8 cellular contexts compared by ENCODE assay signal in the genomic region with DNA sequence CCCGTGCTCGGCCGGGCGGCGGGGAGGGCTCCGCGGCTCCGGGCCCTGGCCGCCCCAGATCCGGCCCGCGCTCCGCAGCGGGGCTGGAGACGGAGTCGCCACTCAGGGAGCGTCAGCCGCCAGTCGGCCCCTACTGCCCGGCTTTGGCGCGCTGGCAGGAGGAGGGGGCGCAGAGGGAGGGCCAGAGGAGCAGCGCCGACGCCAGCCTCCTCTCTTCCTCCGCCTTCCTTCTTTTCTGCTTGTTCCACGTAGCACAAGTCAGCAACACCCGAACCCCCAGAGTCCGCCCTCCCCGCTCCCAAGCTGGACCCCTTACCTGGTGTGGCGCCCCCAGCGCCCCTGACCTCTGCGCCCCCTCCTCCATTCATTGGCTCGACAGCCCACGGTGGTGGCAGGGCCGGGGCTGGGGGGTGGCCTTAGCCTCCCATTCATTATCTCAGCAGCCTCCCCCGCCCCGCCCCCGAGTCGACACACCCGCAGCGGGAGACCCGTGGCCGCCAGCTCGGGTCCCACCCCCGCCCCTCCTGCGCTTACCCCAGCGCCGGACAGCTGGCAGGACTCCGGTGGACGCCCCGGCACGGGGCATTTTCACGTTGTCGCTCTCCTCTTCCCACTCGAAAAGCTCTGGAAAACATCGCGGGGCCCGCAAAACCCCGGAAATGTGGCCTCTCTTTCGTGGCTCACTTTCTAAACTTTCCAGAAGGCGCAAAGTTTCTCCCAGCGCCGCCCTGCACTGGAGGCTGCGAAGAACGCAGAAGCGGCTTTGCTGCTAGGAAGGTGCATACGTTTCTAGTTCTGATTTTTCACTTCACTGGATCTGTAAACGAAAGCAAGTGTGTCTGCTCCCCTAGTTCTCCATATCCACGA. TPM values are rescaled to one million over a fixed set of nuclear protein-coding genes. Genes with fewer than 3 reads are reported as not detected.
DNase-seq lines count a peak whose midpoint lies in the region; TF ChIP-seq lines count a peak whose summit lies in the region.

Gene LPAR1, minus strand, starts transcription at position 135 of the 867 bp plus-strand sequence. CDS start 66,353 bp downstream, outside the sequence.

- 0% methylated on average over 38 to 39 of the region's 71 CpGs for WGBS in lower leg skin, 2 donors

- H3K27me3 ChIP-seq in dorsolateral prefrontal cortex: peaks cover 0 to 41% (median 24%) of the 10 kb centered on the region in 45 donors

- H3K36me3 Mint-ChIP-seq in activated naive CD4-positive, alpha-beta T cell treated with anti-CD3 and anti-CD28 coated beads, Interleukin-2, amount 10 ng/mL, durations not matched to agents 7 days and 5 days: no peaks in the 10 kb centered on the region
- no peaks in the 10 kb centered on the region for H3K36me3 Mint-ChIP-seq in activated naive CD4-positive, alpha-beta T cell treated with anti-CD3 and anti-CD28 coated beads for 36 hours (ENCODE audit: low read depth)

- no peak within 1 kb of the TSS for H3K27ac Mint-ChIP-seq in activated naive CD4-positive, alpha-beta T cell treated with anti-CD3 and anti-CD28 coated beads, Interleukin-2, amount 10 ng/mL, durations not matched to agents 7 days and 5 days
- H3K27ac Mint-ChIP-seq in activated naive CD4-positive, alpha-beta T cell treated with anti-CD3 and anti-CD28 coated beads for 36 hours: no peak within 1 kb of the TSS

- H3K4me3 ChIP-seq in dorsolateral prefrontal cortex (peak within 1 kb of the TSS; percentile 50 to 88 (median 72)), lower leg skin (ENCODE audit: low read depth, poor library complexity, severe bottlenecking) (peak within 1 kb of the TSS; percentile 66)

- intact Hi-C loops in activated naive CD4-positive, alpha-beta T cell treated with anti-CD3 and anti-CD28 coated beads for 36 hours (cut with micrococcal nuclease): loop anchor here (5.0 kb wide), 1 partner anchor 259 kb away; no protein-coding TSS in a partner anchor
- intact Hi-C loops in dorsolateral prefrontal cortex (cut with DNase I): loop anchor here (1.0 to 10.0 kb wide), 8 partner anchors 41 to 394 kb away; no protein-coding TSS in a partner anchor
- intact Hi-C loops in lower leg skin (cut with DNase I; ENCODE audit: low total_unique reads): no loop called here

- peaks cover 9% of the 10 kb centered on the region for H3K4me1 Mint-ChIP-seq in activated naive CD4-positive, alpha-beta T cell treated with anti-CD3 and anti-CD28 coated beads, Interleukin-2, amount 10 ng/mL, durations not matched to agents 7 days and 5 days
- peaks cover 10% of the 10 kb centered on the region for H3K4me1 Mint-ChIP-seq in activated naive CD4-positive, alpha-beta T cell treated with anti-CD3 and anti-CD28 coated beads for 36 hours (ENCODE audit: low read depth)

- DNase-seq in activated naive CD4-positive, alpha-beta T cell treated with anti-CD3 and anti-CD28 coated beads, Interleukin-2, amount 10 ng/mL, durations not matched to agents 7 days and 5 days: no peak
- DNase-seq in activated naive CD4-positive, alpha-beta T cell treated with anti-CD3 and anti-CD28 coated beads for 36 hours: no peak
- DNase-seq in NCI-H69 (lab: John Stamatoyannopoulos, UW) (peak; percentile 45), dorsolateral prefrontal cortex (peak in 9 of 10 donors; percentile 33 to 70 (median 48)), lower leg skin (ENCODE audit: low spot score in 2 of 2) (peak; percentile 68 to 94), stromal cell of bone marrow (ENCODE audit: low read depth) (peak; percentile 65), erythroblast (lab: John Stamatoyannopoulos, UW) (no peak), NK-92 (lab: John Stamatoyannopoulos, UW; ENCODE audit: unreplicated experiment) (no peak)

- H3K9me3 Mint-ChIP-seq in activated naive CD4-positive, alpha-beta T cell treated with anti-CD3 and anti-CD28 coated beads, Interleukin-2, amount 10 ng/mL, durations not matched to agents 7 days and 5 days: no peaks in the 10 kb centered on the region
- no peaks in the 10 kb centered on the region for H3K9me3 Mint-ChIP-seq in activated naive CD4-positive, alpha-beta T cell treated with anti-CD3 and anti-CD28 coated beads for 36 hours

- CTCF ChIA-PET in activated naive CD4-positive, alpha-beta T cell treated with anti-CD3 and anti-CD28 coated beads, Interleukin-2, amount 10 ng/mL, durations not matched to agents 7 days and 5 days (lab: Charles Lee): no interaction called here
- CTCF ChIA-PET in activated naive CD4-positive, alpha-beta T cell treated with anti-CD3 and anti-CD28 coated beads for 36 hours (lab: Charles Lee): interaction anchor here (0.5 kb wide), 1 partner anchor 80 kb away, joined by 3 read pairs; no protein-coding TSS in a partner anchor

- TF ChIP-seq POLR2A in lower leg skin (IDR thresholded peaks at IDR 0.05): no peak
- no peak for TF ChIP-seq POLR2A in erythroblast (IDR thresholded peaks at IDR 0.05; ENCODE audit: low read length)

- peaks cover 55% of the 10 kb centered on the region for H3K27me3 Mint-ChIP-seq in activated naive CD4-positive, alpha-beta T cell treated with anti-CD3 and anti-CD28 coated beads, Interleukin-2, amount 10 ng/mL, durations not matched to agents 7 days and 5 days
- peaks cover 41% of the 10 kb centered on the region for H3K27me3 Mint-ChIP-seq in activated naive CD4-positive, alpha-beta T cell treated with anti-CD3 and anti-CD28 coated beads for 36 hours (ENCODE audit: low read depth)

- TF ChIP-seq CTCF in dorsolateral prefrontal cortex (IDR thresholded peaks at IDR 0.05 in 54 of 56, conservative IDR thresholded peaks at IDR 0.05 in 2 of 56; ENCODE audit: low read depth in 1 of 56, partially characterized antibody in 56 of 56) (peak in 3 of 56 donors; percentile 3 to 31 (median 18)), lower leg skin (IDR thresholded peaks at IDR 0.05) (no peak)

- H3K4me3 Mint-ChIP-seq in activated naive CD4-positive, alpha-beta T cell treated with anti-CD3 and anti-CD28 coated beads, Interleukin-2, amount 10 ng/mL, durations not matched to agents 7 days and 5 days: peak within 1 kb of the TSS; percentile 35
- H3K4me3 Mint-ChIP-seq in activated naive CD4-positive, alpha-beta T cell treated with anti-CD3 and anti-CD28 coated beads for 36 hours: no peak within 1 kb of the TSS

- peak within 1 kb of the TSS; percentile 49 to 97 (median 93) for H3K27ac ChIP-seq in dorsolateral prefrontal cortex

RNA-seq across cellular contexts. Expression of gene LPAR1, which starts in this region (rescaled TPM):
- total RNA-seq in activated naive CD4-positive, alpha-beta T cell treated with anti-CD3 and anti-CD28 coated beads for 36 hours: not detected
- total RNA-seq in dorsolateral prefrontal cortex: 100 to 1,000 TPM in 71 of 120 experiments, 10 to 100 TPM in 49; 29.8 to 457 (median 110) TPM
- total RNA-seq in lower leg skin: 10 to 100 TPM; 21.9 to 55.0 (median 25.9) TPM

Comparison
In these comparisons a context has a peak if more than half of its experiments do, and no peak if none do; other contexts are left out.
1. RNA of gene LPAR1 (total RNA-seq): 29.8 to 457 TPM in dorsolateral prefrontal cortex and 21.9 to 55.0 TPM in lower leg skin; not detected in activated naive CD4-positive, alpha-beta T cell treated with anti-CD3 and anti-CD28 coated beads for 36 hours; every median in the first group is over 10 times any median in the second.
2. DNase-seq: peak in NCI-H69 (single experiment), dorsolateral prefrontal cortex (9 of 10), lower leg skin (2 of 2) and stromal cell of bone marrow (single experiment); none in activated naive CD4-positive, alpha-beta T cell treated with anti-CD3 and anti-CD28 coated beads, Interleukin-2, amount 10 ng/mL, durations not matched to agents 7 days and 5 days (single experiment), activated naive CD4-positive, alpha-beta T cell treated with anti-CD3 and anti-CD28 coated beads for 36 hours (single experiment), erythroblast (0 of 2) and NK-92 (single experiment).